8 cellular contexts compared by ENCODE assay signal in the genomic region with DNA sequence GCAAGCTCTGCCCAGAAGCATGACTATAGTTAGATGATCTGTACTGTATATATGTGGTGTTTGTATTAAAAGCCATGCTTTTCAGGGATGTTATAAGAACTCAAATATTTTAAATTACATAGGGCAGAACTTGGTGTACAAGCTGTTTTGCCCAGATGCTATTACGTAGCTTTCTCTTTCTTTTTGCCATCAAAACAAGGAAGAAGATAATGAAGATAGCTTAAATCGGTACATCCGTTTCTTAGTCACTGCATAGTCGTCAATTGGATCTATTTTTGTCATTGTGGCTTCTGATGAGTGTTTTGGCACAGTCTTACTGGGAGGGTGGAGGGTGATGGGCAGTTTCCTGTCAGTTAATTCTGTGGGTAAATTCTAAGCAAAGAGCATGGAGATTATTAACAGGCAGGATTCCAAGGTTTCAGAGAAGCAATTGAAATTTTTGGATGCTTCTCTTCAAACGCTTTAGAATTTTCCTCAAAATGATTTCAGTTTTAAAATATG.
DNase-seq lines count a peak whose midpoint lies in the region; ATAC-seq and TF ChIP-seq lines count a peak whose summit lies in the region.

No MANE protein-coding gene starts in this region.

- H3K27ac Mint-ChIP-seq in brain, result peak overlapping the region; percentile 58 to 94 (median 91)

- H3K4me3 Mint-ChIP-seq in brain, result peak overlapping the region in 4 of 5 experiments; percentile 18 to 78 (median 72)

- H2AFZ ChIP-seq in KMS-11 (ENCODE audit: low read depth) (peak overlapping the region; percentile 71), SU-DHL-6 (ENCODE audit: low read depth, low read length, severe bottlenecking) (peak overlapping the region; percentile 25)

- no peak for TF ChIP-seq CTCF in DOHH2 (IDR thresholded peaks at IDR 0.05; ENCODE audit: low read depth, low read length, poor library complexity, severe bottlenecking)
- no peak for TF ChIP-seq CTCF in KMS-11 (conservative IDR thresholded peaks at IDR 0.05; ENCODE audit: low read depth, low read length)
- no peak for TF ChIP-seq CTCF in SU-DHL-6 (IDR thresholded peaks at IDR 0.05; ENCODE audit: insufficient read depth, low read length, poor library complexity, severe bottlenecking)
- no peak for TF ChIP-seq CTCF in brain (conservative IDR thresholded peaks at IDR 0.05)

- H3K9me3 Mint-ChIP-seq in brain, result peaks cover 0 to 6% (median 3%) of the 10 kb centered on the region in 5 experiments

- H3K27me3 Mint-ChIP-seq in brain, result no peaks in the 10 kb centered on the region

- peak overlapping the region; percentile 52 for H3K4me3 ChIP-seq in DOHH2 (ENCODE audit: low read length)
- H3K4me3 ChIP-seq in KMS-11 (IDR thresholded peaks at IDR 0.05; ENCODE audit: insufficient read depth, low read depth, low read length), result no peak overlapping the region
- H3K4me3 ChIP-seq in SU-DHL-6 (ENCODE audit: insufficient read depth, low read length, poor library complexity, severe bottlenecking), result peak overlapping the region; percentile 44

- H3K9me3 ChIP-seq in DOHH2 (ENCODE audit: control insufficient read depth, insufficient read depth, low read length) (peaks cover 14% of the 10 kb centered on the region; the same call in 1 of the 2 replicates), SU-DHL-6 (ENCODE audit: insufficient read depth, low read length) (no peaks in the 10 kb centered on the region)

- no peaks in the 10 kb centered on the region for H3F3A ChIP-seq in DOHH2 (ENCODE audit: control insufficient read depth, insufficient read depth)
- peaks cover 48% of the 10 kb centered on the region for H3F3A ChIP-seq in SU-DHL-6 (ENCODE audit: insufficient read depth)

- peaks cover 30% of the 10 kb centered on the region for H3K4me1 Mint-ChIP-seq in brain

- H4K20me1 ChIP-seq in DOHH2 (ENCODE audit: control insufficient read depth, insufficient read depth, low read depth, low read length) (no peaks in the 10 kb centered on the region), KMS-11 (ENCODE audit: insufficient read depth) (no peaks in the 10 kb centered on the region), SU-DHL-6 (ENCODE audit: low read depth, low read length) (no peaks in the 10 kb centered on the region)

- peak; percentile 91 for ATAC-seq in GM21529 (IDR thresholded peaks at IDR 0.05; ENCODE audit: unreplicated experiment)

- H3K36me3 Mint-ChIP-seq in brain, result no peaks in the 10 kb centered on the region

- H3K79me2 ChIP-seq in DOHH2 (ENCODE audit: control insufficient read depth, low read length), result no peaks in the 10 kb centered on the region
- H3K79me2 ChIP-seq in KMS-11 (ENCODE audit: insufficient read depth, low read depth), result no peaks in the 10 kb centered on the region
- H3K79me2 ChIP-seq in SU-DHL-6 (ENCODE audit: insufficient read depth, low read length), result no peaks in the 10 kb centered on the region

- H3K27me3 ChIP-seq in DOHH2 (ENCODE audit: control insufficient read depth, low read length) (no peaks in the 10 kb centered on the region), KMS-11 (ENCODE audit: insufficient read depth, low read depth) (no peaks in the 10 kb centered on the region), SU-DHL-6 (ENCODE audit: low read length) (no peaks in the 10 kb centered on the region)

- H3K27ac ChIP-seq in DOHH2 (ENCODE audit: low read depth, low read length), result peak overlapping the region; percentile 64
- H3K27ac ChIP-seq in KMS-11, result peak overlapping the region; percentile 70
- peak overlapping the region; percentile 95 for H3K27ac ChIP-seq in SU-DHL-6 (ENCODE audit: low read depth, low read length)

- H3K36me3 ChIP-seq in DOHH2 (ENCODE audit: control insufficient read depth, low read length) (no peaks in the 10 kb centered on the region), KMS-11 (ENCODE audit: insufficient read depth) (no peaks in the 10 kb centered on the region), SU-DHL-6 (ENCODE audit: low read length) (no peaks in the 10 kb centered on the region)

- H3K4me2 ChIP-seq in DOHH2 (ENCODE audit: low read length), result peak overlapping the region; percentile 60
- H3K4me2 ChIP-seq in KMS-11, result peak overlapping the region; percentile 80
- H3K4me2 ChIP-seq in SU-DHL-6 (ENCODE audit: low read depth, low read length, poor library complexity, severe bottlenecking), result peak overlapping the region; percentile 79

- H3K9ac ChIP-seq in KMS-11 (peak overlapping the region; percentile 44; the same call in 1 of the 2 replicates), SU-DHL-6 (ENCODE audit: low read length) (peak overlapping the region; percentile 44)

- peaks cover 49% of the 10 kb centered on the region for H3K4me1 ChIP-seq in DOHH2 (ENCODE audit: control insufficient read depth, low read length)
- H3K4me1 ChIP-seq in KMS-11 (ENCODE audit: low read depth, poor library complexity, severe bottlenecking), result peaks cover 24% of the 10 kb centered on the region

- DNase-seq in lung microvascular endothelial cell (ENCODE audit: low read depth in 2 of 2), result peak; percentile 63 to 96
- peak; percentile 10 for DNase-seq in stimulated activated CD8-positive, alpha-beta memory T cell treated with anti-CD3 and anti-CD28 coated beads, Interleukin-7, amount 100 ng/mL, for 1 hour (ENCODE audit: low read depth in 2 of 2)
- no peak for DNase-seq in SW480 (ENCODE audit: low spot score)

- H3K9me2 ChIP-seq in DOHH2 (replicated peaks; ENCODE audit: control insufficient read depth, low read length) (no peaks in the 10 kb centered on the region), SU-DHL-6 (replicated peaks; ENCODE audit: insufficient read depth, low read length) (no peaks in the 10 kb centered on the region)
